ENCODE assay signal across 8 cellular contexts in genomic region chr12:12563529-12563928, GRCh38. TPM values are rescaled to one million over a fixed set of nuclear protein-coding genes. Genes with fewer than 3 reads are reported as not detected.
DNase-seq lines count a peak whose midpoint lies in the region; ATAC-seq and TF ChIP-seq lines count a peak whose summit lies in the region.

No MANE protein-coding gene starts in this region.

- TF ChIP-seq CTCF in VCaP (conservative IDR thresholded peaks at IDR 0.05) (no peak), hepatocyte (IDR thresholded peaks at IDR 0.05; ENCODE audit: poor library complexity) (no peak), smooth muscle cell (IDR thresholded peaks at IDR 0.05; ENCODE audit: borderline replicate concordance, insufficient read depth, poor library complexity, severe bottlenecking) (no peak)

- H3K36me3 ChIP-seq in hepatocyte (replicated peaks; ENCODE audit: insufficient read depth, low read depth) = no peaks in the 10 kb centered on the region
- no peaks in the 10 kb centered on the region for H3K36me3 ChIP-seq in smooth muscle cell (ENCODE audit: low read depth)

- H3K9me3 ChIP-seq in hepatocyte (ENCODE audit: low read depth) = no peaks in the 10 kb centered on the region
- H3K9me3 ChIP-seq in smooth muscle cell (replicated peaks; ENCODE audit: low read depth) = no peaks in the 10 kb centered on the region

- peak overlapping the region; percentile 77 for H3K4me2 ChIP-seq in hepatocyte
- peak overlapping the region; percentile 100 for H3K4me2 ChIP-seq in smooth muscle cell

- peak overlapping the region; percentile 94 for H3K27ac ChIP-seq in VCaP
- H3K27ac ChIP-seq in hepatocyte = peak overlapping the region; percentile 100
- H3K27ac ChIP-seq in smooth muscle cell (ENCODE audit: low read depth) = peak overlapping the region; percentile 100

- no peaks in the 10 kb centered on the region for H3K9me2 ChIP-seq in hepatocyte (replicated peaks; ENCODE audit: insufficient read depth)

- H3K79me2 ChIP-seq in hepatocyte (peaks cover 26% of the 10 kb centered on the region), smooth muscle cell (ENCODE audit: low read depth) (peaks cover 27% of the 10 kb centered on the region)

- H3F3A ChIP-seq in smooth muscle cell (ENCODE audit: low read depth) = peaks cover 10% of the 10 kb centered on the region

- DNase-seq in NCI-H748 (lab: John Stamatoyannopoulos, UW; ENCODE audit: unreplicated experiment) = peak; percentile 3
- DNase-seq in NCI-H748 treated with DMSO at 0.1 percent for 48 hours (lab: John Stamatoyannopoulos, UW) = no peak
- DNase-seq in hepatocyte (ENCODE audit: low spot score) = no peak
- DNase-seq in smooth muscle cell (lab: John Stamatoyannopoulos, UW; ENCODE audit: unreplicated experiment) = no peak
- no peak for DNase-seq in hepatic stellate cell (ENCODE audit: low spot score)

- peaks cover 14% of the 10 kb centered on the region for H3K4me1 ChIP-seq in hepatocyte (ENCODE audit: insufficient read depth)
- H3K4me1 ChIP-seq in smooth muscle cell (ENCODE audit: low read depth) = peaks cover 15% of the 10 kb centered on the region

- H3K27me3 ChIP-seq in hepatocyte (no peaks in the 10 kb centered on the region), smooth muscle cell (ENCODE audit: low read depth) (no peaks in the 10 kb centered on the region)

- H3K9ac ChIP-seq in smooth muscle cell (ENCODE audit: low read depth) = peak overlapping the region; percentile 96

- H2AFZ ChIP-seq in hepatocyte (no peak overlapping the region), smooth muscle cell (ENCODE audit: low read depth) (peak overlapping the region; percentile 89)

- 66% methylated on average over 8 of the region's 8 CpGs for WGBS in hepatocyte (ENCODE audit: low lambda C conversion rate, missing lambda C conversion rate)
- WGBS in smooth muscle cell (ENCODE audit: low lambda C conversion rate) = 79% methylated on average over 8 of the region's 8 CpGs

- ATAC-seq in HG02759 (IDR thresholded peaks at IDR 0.05; ENCODE audit: unreplicated experiment) (no peak), GM21360 (IDR thresholded peaks at IDR 0.05; ENCODE audit: unreplicated experiment) (no peak)

- H4K20me1 ChIP-seq in hepatocyte (ENCODE audit: insufficient read depth, poor library complexity, severe bottlenecking) (no peaks in the 10 kb centered on the region), smooth muscle cell (ENCODE audit: low read depth) (peaks cover 12% of the 10 kb centered on the region)

- no peak overlapping the region for H3K4me3 ChIP-seq in hepatocyte
- H3K4me3 ChIP-seq in smooth muscle cell = peak overlapping the region; percentile 94

RNA-seq across cellular contexts. Expression of gene DUSP16, which starts 0.9 kb away (rescaled TPM):
- 74.1 and 78.0 TPM in 2 replicates for total RNA-seq in hepatocyte
- polyA plus RNA-seq in hepatocyte = 13.4 and 14.3 TPM in 2 replicates
- total RNA-seq in smooth muscle cell = 10.8 and 13.0 TPM in 2 replicates
- 1.2 and 2.0 TPM in 2 replicates for polyA plus RNA-seq in smooth muscle cell

RNA-seq across cellular contexts. Expression of gene CREBL2, which starts 48.1 kb away (rescaled TPM):
- 19.0 and 19.4 TPM in 2 replicates for total RNA-seq in hepatocyte
- 7.2 and 11.4 TPM in 2 replicates for polyA plus RNA-seq in hepatocyte
- 6.6 and 8.2 TPM in 2 replicates for total RNA-seq in smooth muscle cell
- 4.2 and 5.3 TPM in 2 replicates for polyA plus RNA-seq in smooth muscle cell
